18 cellular contexts compared by ENCODE assay signal in genomic region chr7:45917064-45917463, GRCh38. TPM values are rescaled to one million over a fixed set of nuclear protein-coding genes. Genes with fewer than 3 reads are reported as not detected.
A peak's percentile ranks its signal among the peaks of the same experiment; 100 is the strongest.
DNase-seq lines count a peak whose midpoint lies in the region; ATAC-seq and TF ChIP-seq lines count a peak whose summit lies in the region.
"Had no signal": no experiment of that assay in that cellular context is flagged by ENCODE, and none has a peak within 500 bp of the region (broad histone marks: within the 10 kb centered on the region; RNA-seq: fewer than 3 reads in every experiment).

No MANE protein-coding gene starts in this region.

- H3K9ac ChIP-seq in SK-N-SH, result no peak overlapping the region
- no peak overlapping the region for H3K9ac ChIP-seq in mesenchymal stem cell (ENCODE audit: low read length)

- H3K4me1 ChIP-seq in SK-N-SH (ENCODE audit: control insufficient read depth in 1 of 2, insufficient read depth in 2 of 2, low read depth in 1 of 2, low read length in 1 of 2), result peaks cover 5 to 23% of the 10 kb centered on the region in 2 experiments; a peak in 2 of 4 replicates
- H3K4me1 ChIP-seq in PC-9 (replicated peaks; ENCODE audit: insufficient read depth), result peaks cover 21% of the 10 kb centered on the region
- H3K4me1 ChIP-seq in mesenchymal stem cell (ENCODE audit: control insufficient read depth, insufficient read depth, low read depth, low read length), result peaks cover 16% of the 10 kb centered on the region
- H3K4me1 ChIP-seq in vagina, result peaks cover 54% of the 10 kb centered on the region
- H3K4me1 ChIP-seq: BE2C had no signal

- no TSS peak for BruUV-seq in PC-9 (replicated peaks; lab: Mats Ljungman, UMichigan)

- peaks cover 32% of the 10 kb centered on the region for H4K20me1 ChIP-seq in SK-N-SH (ENCODE audit: insufficient read depth)
- H4K20me1 ChIP-seq in PC-9 (ENCODE audit: insufficient read depth), result no peaks in the 10 kb centered on the region; the same call in 1 of the 2 replicates

- H3K23ac ChIP-seq in mesenchymal stem cell (ENCODE audit: low read length in 2 of 2), result no peak overlapping the region

- no peak overlapping the region for H3K4ac ChIP-seq in mesenchymal stem cell (ENCODE audit: low read depth in 1 of 2, low read length in 2 of 2)

- no peak overlapping the region for H3K27ac ChIP-seq in SK-N-SH (ENCODE audit: low read depth in 2 of 2, low read length in 1 of 2)
- H3K27ac ChIP-seq in PC-9, result no peak overlapping the region
- H3K27ac ChIP-seq in mesenchymal stem cell (ENCODE audit: low read length, poor library complexity, severe bottlenecking), result no peak overlapping the region
- peak overlapping the region; percentile 29 for H3K27ac ChIP-seq in vagina
- H3K27ac ChIP-seq: 22Rv1 had no signal

- no peak for TF ChIP-seq POLR2A in vagina (IDR thresholded peaks at IDR 0.05)

- DNase-seq in SK-N-SH, result no peak
- no peak for DNase-seq in PC-9
- no peak for DNase-seq in mesenchymal stem cell
- no peak for DNase-seq in vagina (ENCODE audit: extremely low spot score in 2 of 2)
- no peak for DNase-seq in activated CD8-positive, alpha-beta memory T cell treated with anti-CD3 and anti-CD28 coated beads, Interleukin-2, amount 50 U/mL, for 48 hours
- no peak for DNase-seq in cerebellar nuclear complex (lab: John Stamatoyannopoulos, UW)
- DNase-seq: NCI-H510A had no signal

- no peak for TF ChIP-seq CTCF in SK-N-SH (IDR thresholded peaks at IDR 0.05)
- no peak for TF ChIP-seq CTCF in PC-9 (conservative IDR thresholded peaks at IDR 0.05)
- TF ChIP-seq CTCF in vagina (IDR thresholded peaks at IDR 0.05), result no peak

- TF ChIP-seq EP300 in SK-N-SH (IDR thresholded peaks at IDR 0.05; ENCODE audit: borderline replicate concordance in 1 of 2, low read depth in 1 of 2, low read length in 1 of 2), result no peak

- TF ChIP-seq RAD21 in SK-N-SH (IDR thresholded peaks at IDR 0.05; ENCODE audit: low read length), result no peak

- POLR2A ChIA-PET in SK-N-SH (lab: Yijun Ruan, JAX), result no interaction called here
- POLR2A ChIA-PET in PC-9 (lab: Charles Lee; ENCODE audit: unreplicated experiment), result no interaction called here

- no peak overlapping the region for H4K91ac ChIP-seq in mesenchymal stem cell (ENCODE audit: low read length)

- H3F3A ChIP-seq in SK-N-SH (replicated peaks; ENCODE audit: insufficient read depth), result peaks cover 24% of the 10 kb centered on the region
- peaks cover 32% of the 10 kb centered on the region for H3F3A ChIP-seq in PC-9 (ENCODE audit: insufficient read depth, low read depth)

- intact Hi-C loops in PC-9 (cut with micrococcal nuclease; ENCODE audit: unreplicated experiment) (loop anchor here (1.0 kb wide), 3 partner anchors 26 to 1263 kb away; no protein-coding TSS in a partner anchor), vagina (cut with DNase I) (loop anchor here (10.0 kb wide), 1 partner anchor 1268 kb away; no protein-coding TSS in a partner anchor)

- H3K27me3 ChIP-seq in SK-N-SH (ENCODE audit: insufficient read depth) (no peaks in the 10 kb centered on the region), PC-9 (ENCODE audit: insufficient read depth, low read depth) (no peaks in the 10 kb centered on the region), mesenchymal stem cell (ENCODE audit: control insufficient read depth in 1 of 2, insufficient read depth in 1 of 2, low read length in 2 of 2) (peaks cover 20 to 23% of the 10 kb centered on the region in 2 experiments), vagina (no peaks in the 10 kb centered on the region)

- no peak overlapping the region for H2BK120ac ChIP-seq in mesenchymal stem cell (ENCODE audit: low read depth, low read length)

- no peak overlapping the region for H2AK5ac ChIP-seq in mesenchymal stem cell (ENCODE audit: low read length, severe bottlenecking)

- peak overlapping the region; percentile 49 for H2BK15ac ChIP-seq in mesenchymal stem cell (ENCODE audit: low read depth, poor library complexity, severe bottlenecking)

- no peak overlapping the region; a peak in 1 of 4 replicates for H3K4me3 ChIP-seq in SK-N-SH (ENCODE audit: low read depth in 2 of 2, low read length in 1 of 2)
- no peak overlapping the region; the same call in 1 of the 2 replicates for H3K4me3 ChIP-seq in PC-9
- no peak overlapping the region for H3K4me3 ChIP-seq in mesenchymal stem cell (ENCODE audit: insufficient read depth in 1 of 2, low read depth in 1 of 2, low read length in 2 of 2)
- no peak overlapping the region for H3K4me3 ChIP-seq in vagina
- H3K4me3 ChIP-seq: K562 had no signal

- H3K4me2 ChIP-seq in SK-N-SH (peak overlapping the region; percentile 84), PC-9 (peak overlapping the region; percentile 93; the same call in 1 of the 2 replicates), mesenchymal stem cell (ENCODE audit: low read length, poor library complexity, severe bottlenecking) (no peak overlapping the region)

- CTCF ChIA-PET in SK-N-SH (lab: Yijun Ruan, JAX) (interaction anchor here (0.6 to 10.7 kb wide), 57 partner anchors 8 to 1342 kb away, joined by 3 to 291 read pairs (median 4); partner anchors contain the start of gene IGFBP1), PC-9 (lab: Charles Lee) (interaction anchor here (1.2 kb wide), 1 partner anchor 24 kb away, joined by 3 read pairs; no protein-coding TSS in a partner anchor)

- H3K9me3 ChIP-seq in SK-N-SH (no peaks in the 10 kb centered on the region), PC-9 (ENCODE audit: insufficient read depth, low read depth) (no peaks in the 10 kb centered on the region), mesenchymal stem cell (ENCODE audit: control insufficient read depth, low read length) (no peaks in the 10 kb centered on the region), vagina (no peaks in the 10 kb centered on the region)
- H3K9me3 ChIP-seq: BE2C, Caco-2 had no signal

- H2AFZ ChIP-seq in SK-N-SH (ENCODE audit: low read depth) (no peak overlapping the region), PC-9 (no peak overlapping the region), mesenchymal stem cell (ENCODE audit: low read depth, low read length) (no peak overlapping the region)

- H3K36me3 ChIP-seq in SK-N-SH (replicated peaks in 1 of 2; ENCODE audit: control insufficient read depth in 1 of 2, insufficient read depth in 2 of 2, low read length in 1 of 2) (peaks cover 9 to 54% of the 10 kb centered on the region in 2 experiments), PC-9 (ENCODE audit: low read depth) (peaks cover 17% of the 10 kb centered on the region; the same call in 1 of the 2 replicates), mesenchymal stem cell (ENCODE audit: control insufficient read depth in 1 of 2, insufficient read depth in 2 of 2, low read depth in 1 of 2, low read length in 2 of 2) (peaks cover 10 to 51% of the 10 kb centered on the region in 2 experiments), vagina (peaks cover 0 to 35% of the 10 kb centered on the region in 2 donors)
- H3K36me3 ChIP-seq: BE2C had no signal

- H3K9me2 ChIP-seq in SK-N-SH (no peaks in the 10 kb centered on the region), PC-9 (ENCODE audit: insufficient read depth) (no peaks in the 10 kb centered on the region)

- WGBS in SK-N-SH (ENCODE audit: low lambda C conversion rate), result 54% methylated on average over 14 of the region's 14 CpGs
- 92% methylated on average over 13 of the region's 14 CpGs for WGBS in mesenchymal stem cell

- no peak overlapping the region for H3K14ac ChIP-seq in mesenchymal stem cell (ENCODE audit: low read length in 2 of 2)

- no peak overlapping the region for H3K18ac ChIP-seq in mesenchymal stem cell (ENCODE audit: low read depth in 1 of 2, low read length in 2 of 2)

- no peaks in the 10 kb centered on the region for H3K79me1 ChIP-seq in mesenchymal stem cell (replicated peaks; ENCODE audit: low read length, poor library complexity, severe bottlenecking)

- H2BK5ac ChIP-seq in mesenchymal stem cell (ENCODE audit: low read depth, low read length, poor library complexity, severe bottlenecking), result no peak overlapping the region

- no peak overlapping the region for H2BK12ac ChIP-seq in mesenchymal stem cell (ENCODE audit: low read length in 2 of 2)

- H4K8ac ChIP-seq in mesenchymal stem cell (ENCODE audit: low read length), result no peak overlapping the region

- no peak for ATAC-seq in SK-N-SH treated with all-trans-retinoic acid at 6 μM for 48 hours
- ATAC-seq in HG03196 (IDR thresholded peaks at IDR 0.05; ENCODE audit: unreplicated experiment), result no peak

- H3K79me2 ChIP-seq in SK-N-SH (ENCODE audit: insufficient read depth), result peaks cover 28% of the 10 kb centered on the region
- peaks cover 28% of the 10 kb centered on the region for H3K79me2 ChIP-seq in PC-9 (ENCODE audit: low read depth)

TF ChIP-seq in SK-N-SH, 30 proteins besides CTCF, POLR2A, EP300 and RAD21 (continues in another document):
- TF ChIP-seq YY1 (IDR thresholded peaks at IDR 0.05; ENCODE audit: low read depth) (no peak), SMC3 (IDR thresholded peaks at IDR 0.05; ENCODE audit: low read depth, low read length) (no peak)

TF ChIP-seq in SK-N-SH treated with all-trans-retinoic acid at 6 μM for 48 hours, 23 proteins besides CTCF, POLR2A, EP300 and RAD21 (continues in another document):
- no peak for TF ChIP-seq ZNF70 (CRISPR knock-in tag; IDR thresholded peaks at IDR 0.05)
- no peak for TF ChIP-seq PPARA (CRISPR knock-in tag; IDR thresholded peaks at IDR 0.05; ENCODE audit: borderline replicate concordance)
- no peak for TF ChIP-seq BACH2 (CRISPR knock-in tag; IDR thresholded peaks at IDR 0.05; ENCODE audit: borderline replicate concordance)
- TF ChIP-seq GLIS3 (CRISPR knock-in tag; IDR thresholded peaks at IDR 0.05), result no peak

RNA-seq across cellular contexts. Expression of gene IGFBP3, which starts 4.0 kb away (rescaled TPM):
- polyA plus RNA-seq in SK-N-SH (2012; rRNA removed), result 51.2 and 80.3 TPM in 2 replicates
- 58.5 and 59.1 TPM in 2 replicates for polyA plus RNA-seq in SK-N-SH (2012; cell fraction: cytosol; rRNA removed)
- 80.5 and 102 TPM in 2 replicates for polyA plus RNA-seq in SK-N-SH (2012; cell fraction: nucleus; rRNA removed)
- total RNA-seq in PC-9 (2021) (237 and 386 TPM in 2 replicates), vagina (197 TPM)
- polyA plus RNA-seq in mesenchymal stem cell (2013, experiment 1 of 2), result 947 TPM
- 926 TPM for polyA plus RNA-seq in mesenchymal stem cell (2013, experiment 2 of 2)
- total RNA-seq: OCI-LY7 had no signal

RNA-seq across cellular contexts. Expression of gene IGFBP1, which starts 28.8 kb away (rescaled TPM):
- not detected in 2 replicates for polyA plus RNA-seq in SK-N-SH (2012; rRNA removed)
- not detected in 2 replicates for polyA plus RNA-seq in SK-N-SH (2012; cell fraction: cytosol; rRNA removed)
- polyA plus RNA-seq in SK-N-SH (2012; cell fraction: nucleus; rRNA removed), result not detected in 2 replicates
- total RNA-seq in PC-9 (2021), result 0.33 and 0.92 TPM in 2 replicates
- polyA plus RNA-seq in mesenchymal stem cell (2013, experiment 1 of 2), result 0.33 TPM
- 0.32 TPM for polyA plus RNA-seq in mesenchymal stem cell (2013, experiment 2 of 2)
- total RNA-seq in vagina, result 1.7 TPM
- total RNA-seq: Caco-2; CD4-positive, alpha-beta T cell; GM23338; K562; OCI-LY7; Right ventricle myocardium superior had no signal
- polyA plus RNA-seq: GM23338, K562 had no signal

RNA-seq across cellular contexts. Expression of gene CCDC201, which starts 44.2 kb away (rescaled TPM):
- polyA plus RNA-seq in SK-N-SH (2012; rRNA removed), result not detected in 2 replicates
- polyA plus RNA-seq in SK-N-SH (2012; cell fraction: cytosol; rRNA removed), result not detected in 2 replicates
- not detected in 2 replicates for polyA plus RNA-seq in SK-N-SH (2012; cell fraction: nucleus; rRNA removed)
- total RNA-seq in PC-9 (2021) (not detected in 2 replicates), vagina (not detected)
- polyA plus RNA-seq in mesenchymal stem cell (2013, experiment 1 of 2), result not detected
- not detected for polyA plus RNA-seq in mesenchymal stem cell (2013, experiment 2 of 2)
- total RNA-seq: Caco-2; CD4-positive, alpha-beta T cell; Daoy; GM23338; K562; OCI-LY7; Right ventricle myocardium superior had no signal
- polyA plus RNA-seq: GM23338, K562 had no signal
